1 cellular context compared by ENCODE assay signal in the genomic region with DNA sequence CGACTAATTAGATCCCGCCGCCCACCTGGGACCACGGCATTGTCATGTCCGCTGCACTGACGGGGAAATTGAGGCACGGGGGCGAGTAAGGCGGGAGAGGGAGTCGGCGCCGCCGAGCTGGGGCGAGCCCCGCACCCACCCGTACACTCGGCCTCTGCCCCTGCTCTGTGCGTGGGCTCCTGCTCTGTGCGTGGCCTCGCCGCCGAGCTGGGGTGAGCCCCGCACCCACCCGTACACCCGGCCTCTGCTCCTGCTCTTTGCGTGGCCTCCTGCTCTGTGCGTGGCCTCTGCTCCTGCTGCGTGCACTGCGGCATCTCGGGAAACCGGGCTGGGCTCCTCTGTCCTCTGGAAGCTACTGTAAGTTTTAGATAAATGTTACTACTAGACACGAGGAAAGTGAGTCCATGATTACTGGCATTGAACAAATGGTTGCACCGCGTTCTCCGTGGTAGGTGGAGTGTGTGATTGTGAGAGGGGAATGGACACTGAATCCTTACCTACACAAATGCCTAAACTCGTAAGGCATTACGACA.
TF ChIP-seq lines count a peak whose summit lies in the region.

No MANE protein-coding gene starts in this region.

TF ChIP-seq in H1, 55 proteins besides CTCF, POLR2A, EP300 and RAD21 (continued from another document):
- TF ChIP-seq TEAD4 (IDR thresholded peaks at IDR 0.05; ENCODE audit: low read depth, low read length) (no peak), SAP30 (IDR thresholded peaks at IDR 0.05; ENCODE audit: insufficient read depth, insufficient replicate concordance, low read length) (no peak), RXRA (IDR thresholded peaks at IDR 0.05; ENCODE audit: insufficient read depth, low read depth, low read length) (no peak), TAF1 (IDR thresholded peaks at IDR 0.05; ENCODE audit: low read depth, low read length) (no peak), SIX5 (IDR thresholded peaks at IDR 0.05; ENCODE audit: low read depth, low read length) (no peak), ASH2L (IDR thresholded peaks at IDR 0.05; ENCODE audit: low read length) (no peak), NRF1 (IDR thresholded peaks at IDR 0.05; ENCODE audit: low read depth, low read length) (no peak), POLR2AphosphoS5 (IDR thresholded peaks at IDR 0.05; ENCODE audit: low read depth, low read length) (no peak), RFX5 (IDR thresholded peaks at IDR 0.05; ENCODE audit: borderline replicate concordance, low read depth, low read length) (no peak), KDM1A (IDR thresholded peaks at IDR 0.05; ENCODE audit: borderline replicate concordance, low read length) (no peak), BACH1 (IDR thresholded peaks at IDR 0.05; ENCODE audit: low read length) (no peak), BCL11A (IDR thresholded peaks at IDR 0.05; ENCODE audit: low read depth in 2 of 2, low read length in 2 of 2) (no peak), POU5F1 (IDR thresholded peaks at IDR 0.05; ENCODE audit: low read depth, low read length) (no peak), NANOG (IDR thresholded peaks at IDR 0.05; ENCODE audit: insufficient read depth, low read depth, low read length, poor library complexity, severe bottlenecking) (no peak), EGR1 (IDR thresholded peaks at IDR 0.05; ENCODE audit: borderline replicate concordance, low read depth, low read length) (no peak), RNF2 (IDR thresholded peaks at IDR 0.05; ENCODE audit: borderline replicate concordance, low read depth, low read length, missing control alignments, poor library complexity, severe bottlenecking) (no peak), RBBP5 (IDR thresholded peaks at IDR 0.05; ENCODE audit: borderline replicate concordance, low read depth, low read length) (no peak)
- TF ChIP-seq, protein P1, sequence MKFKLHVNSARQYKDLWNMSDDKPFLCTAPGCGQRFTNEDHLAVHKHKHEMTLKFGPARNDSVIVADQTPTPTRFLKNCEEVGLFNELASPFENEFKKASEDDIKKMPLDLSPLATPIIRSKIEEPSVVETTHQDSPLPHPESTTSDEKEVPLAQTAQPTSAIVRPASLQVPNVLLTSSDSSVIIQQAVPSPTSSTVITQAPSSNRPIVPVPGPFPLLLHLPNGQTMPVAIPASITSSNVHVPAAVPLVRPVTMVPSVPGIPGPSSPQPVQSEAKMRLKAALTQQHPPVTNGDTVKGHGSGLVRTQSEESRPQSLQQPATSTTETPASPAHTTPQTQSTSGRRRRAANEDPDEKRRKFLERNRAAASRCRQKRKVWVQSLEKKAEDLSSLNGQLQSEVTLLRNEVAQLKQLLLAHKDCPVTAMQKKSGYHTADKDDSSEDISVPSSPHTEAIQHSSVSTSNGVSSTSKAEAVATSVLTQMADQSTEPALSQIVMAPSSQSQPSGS (IDR thresholded peaks at IDR 0.05; ENCODE audit: low read length), result no peak
- TF ChIP-seq, protein P2, sequence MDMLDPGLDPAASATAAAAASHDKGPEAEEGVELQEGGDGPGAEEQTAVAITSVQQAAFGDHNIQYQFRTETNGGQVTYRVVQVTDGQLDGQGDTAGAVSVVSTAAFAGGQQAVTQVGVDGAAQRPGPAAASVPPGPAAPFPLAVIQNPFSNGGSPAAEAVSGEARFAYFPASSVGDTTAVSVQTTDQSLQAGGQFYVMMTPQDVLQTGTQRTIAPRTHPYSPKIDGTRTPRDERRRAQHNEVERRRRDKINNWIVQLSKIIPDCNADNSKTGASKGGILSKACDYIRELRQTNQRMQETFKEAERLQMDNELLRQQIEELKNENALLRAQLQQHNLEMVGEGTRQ (IDR thresholded peaks at IDR 0.05; ENCODE audit: low read length), result no peak
